Comparison of ENCODE assay signal across 8 cellular contexts in genomic region chr6:10413850-10414765, GRCh38. TPM values are rescaled to one million over a fixed set of nuclear protein-coding genes. Genes with fewer than 3 reads are reported as not detected.
A peak's percentile ranks its signal among the peaks of the same experiment; 100 is the strongest.
DNase-seq lines count a peak whose midpoint lies in the region; ATAC-seq and TF ChIP-seq lines count a peak whose summit lies in the region.

No MANE protein-coding gene starts in this region.

- peaks cover 49% of the 10 kb centered on the region for H3K4me1 Mint-ChIP-seq in chondrocyte (ENCODE audit: low read depth)

- H3K4me3 Mint-ChIP-seq in chondrocyte (ENCODE audit: unreplicated experiment), result peak overlapping the region; percentile 81

- H2BK15ac ChIP-seq in neuronal stem cell (ENCODE audit: low read length), result peak overlapping the region; percentile 86

- H2AFZ ChIP-seq in neuronal stem cell (ENCODE audit: low read length), result peak overlapping the region; percentile 35

- no peak overlapping the region for H4K91ac ChIP-seq in neuronal stem cell (ENCODE audit: low read depth, low read length, poor library complexity)

- no peak for TF ChIP-seq POLR2A in adrenal gland (IDR thresholded peaks at IDR 0.05)

- no peak overlapping the region for H2BK12ac ChIP-seq in neuronal stem cell (ENCODE audit: low read length)

- H3K9ac ChIP-seq in neuronal stem cell (ENCODE audit: low read depth, low read length, poor library complexity), result no peak overlapping the region

- H3K4me3 ChIP-seq in LNCaP clone FGC (ENCODE audit: low read depth, low read length) (peak overlapping the region; percentile 75), neuronal stem cell (ENCODE audit: low read length in 2 of 2) (peak overlapping the region in 1 of 2 donors; percentile 55), adrenal gland (peak overlapping the region in 1 of 4 donors; percentile 17)

- H3K36me3 ChIP-seq in neuronal stem cell (replicated peaks in 1 of 2; ENCODE audit: control insufficient read depth in 2 of 2, insufficient read depth in 2 of 2, low read length in 2 of 2) (no peaks in the 10 kb centered on the region), adrenal gland (replicated peaks in 1 of 2) (no peaks in the 10 kb centered on the region)

- H2AK5ac ChIP-seq in neuronal stem cell (ENCODE audit: low read depth, low read length), result no peak overlapping the region

- H4K8ac ChIP-seq in neuronal stem cell (ENCODE audit: low read depth, low read length), result no peak overlapping the region

- H3K36me3 Mint-ChIP-seq in chondrocyte (ENCODE audit: low read depth), result peaks cover 8% of the 10 kb centered on the region

- intact Hi-C loops in adrenal gland (cut with DNase I), result loop anchor here in 1 of 2 donors (10.0 kb wide), 1 partner anchor 379 kb away; no protein-coding TSS in a partner anchor

- no peaks in the 10 kb centered on the region for H3K9me3 Mint-ChIP-seq in chondrocyte (ENCODE audit: low read depth)

- H3K27me3 ChIP-seq in neuronal stem cell (ENCODE audit: control insufficient read depth in 3 of 3, insufficient read depth in 3 of 3, low read depth in 1 of 3, low read length in 3 of 3), result peaks cover 69 to 99% (median 98%) of the 10 kb centered on the region in 3 experiments
- H3K27me3 ChIP-seq in adrenal gland, result peaks cover 84% of the 10 kb centered on the region

- no peak overlapping the region for H2BK5ac ChIP-seq in neuronal stem cell (ENCODE audit: low read length)

- H3K9me3 ChIP-seq in neuronal stem cell (replicated peaks in 1 of 2; ENCODE audit: control insufficient read depth in 2 of 2, insufficient read depth in 1 of 2, low read depth in 1 of 2, low read length in 2 of 2), result peaks cover 6 to 8% of the 10 kb centered on the region in 2 donors
- H3K9me3 ChIP-seq in adrenal gland (replicated peaks in 1 of 3), result no peaks in the 10 kb centered on the region

- H3K79me1 ChIP-seq in neuronal stem cell (ENCODE audit: low read depth, low read length), result no peaks in the 10 kb centered on the region

- no peak for ATAC-seq in GM18870 (IDR thresholded peaks at IDR 0.05; ENCODE audit: unreplicated experiment)

- DNase-seq in DMS114 treated with DMSO at 0.1 percent for 48 hours (lab: John Stamatoyannopoulos, UW; ENCODE audit: unreplicated experiment) (peak; percentile 54), LNCaP clone FGC (ENCODE audit: low read depth) (no peak), chondrocyte (ENCODE audit: low spot score) (no peak), neuronal stem cell (ENCODE audit: low spot score) (no peak), KG1 (lab: John Stamatoyannopoulos, UW) (no peak), adrenal gland (no peak), NK-92 (lab: John Stamatoyannopoulos, UW; ENCODE audit: unreplicated experiment) (no peak)

- H3K14ac ChIP-seq in neuronal stem cell (ENCODE audit: low read length), result no peak overlapping the region

- H3K27ac ChIP-seq in neuronal stem cell (replicated peaks; ENCODE audit: low read length) (no peak overlapping the region), adrenal gland (no peak overlapping the region)

- peak overlapping the region; percentile 52 for H3K23ac ChIP-seq in neuronal stem cell (ENCODE audit: low read depth, low read length, poor library complexity)

- H3K27ac Mint-ChIP-seq in chondrocyte (ENCODE audit: unreplicated experiment), result no peak overlapping the region

- H3K4me2 ChIP-seq in neuronal stem cell (ENCODE audit: insufficient read depth, low read length, poor library complexity, severe bottlenecking), result peak overlapping the region; percentile 63

- TF ChIP-seq CTCF in LNCaP clone FGC (IDR thresholded peaks at IDR 0.05; ENCODE audit: control insufficient read depth, extremely low read depth, insufficient read depth), result peak; percentile 42
- TF ChIP-seq CTCF in chondrocyte (IDR thresholded peaks at IDR 0.05), result peak; percentile 72
- TF ChIP-seq CTCF in adrenal gland (IDR thresholded peaks at IDR 0.05), result no peak

- H3K4me1 ChIP-seq in neuronal stem cell (ENCODE audit: control insufficient read depth in 2 of 2, insufficient read depth in 1 of 2, low read depth in 1 of 2, low read length in 2 of 2) (peaks cover 7 to 16% of the 10 kb centered on the region in 2 donors), adrenal gland (replicated peaks in 1 of 2) (peaks cover 19 to 25% of the 10 kb centered on the region in 2 donors)

- no peak overlapping the region for H2BK120ac ChIP-seq in neuronal stem cell (ENCODE audit: low read depth, low read length)

- WGBS in neuronal stem cell (ENCODE audit: extremely low coverage in 2 of 2, insufficient read length in 2 of 2, insufficient replicate concordance in 1 of 2), 2 donors, result 100% methylated on average over 1 of the region's 38 CpGs; no CpG with 5 or more reads in 1 of the 2 donors
- 4 to 8% (median 4%) methylated on average over 21 to 38 of the region's 38 CpGs for WGBS in adrenal gland, 4 donors

- no peak overlapping the region for H3K4ac ChIP-seq in neuronal stem cell (ENCODE audit: low read length)

- peak overlapping the region; percentile 86 for H3K18ac ChIP-seq in neuronal stem cell (ENCODE audit: low read length)

- H3K27me3 Mint-ChIP-seq in chondrocyte (ENCODE audit: low read depth), result peaks cover 75% of the 10 kb centered on the region

RNA-seq across cellular contexts. Expression of gene TFAP2A, which starts 0.8 kb away (rescaled TPM):
- total RNA-seq in chondrocyte, result 0.74 to 26.6 TPM (median 1.4 TPM) in 3 replicates
- polyA plus RNA-seq in neuronal stem cell (2013, experiment 1 of 2), result 0.53 TPM
- polyA plus RNA-seq in neuronal stem cell (2013, experiment 2 of 2), result 0.54 TPM
- under 1 TPM in 6 of 8 donors, not detected in 2; 0.23 to 0.84 (median 0.60) TPM for total RNA-seq in adrenal gland
- under 1 TPM; 0.18 to 0.72 (median 0.30) TPM for polyA plus RNA-seq in adrenal gland

Comparison
In these comparisons a context has a peak if more than half of its experiments do, and no peak if none do; other contexts are left out.
1. CTCF ChIP-seq: peak in LNCaP clone FGC (single experiment) and chondrocyte (single experiment); none in adrenal gland (0 of 6).